ENCODE assay signal across 14 cellular contexts in the genomic region with DNA sequence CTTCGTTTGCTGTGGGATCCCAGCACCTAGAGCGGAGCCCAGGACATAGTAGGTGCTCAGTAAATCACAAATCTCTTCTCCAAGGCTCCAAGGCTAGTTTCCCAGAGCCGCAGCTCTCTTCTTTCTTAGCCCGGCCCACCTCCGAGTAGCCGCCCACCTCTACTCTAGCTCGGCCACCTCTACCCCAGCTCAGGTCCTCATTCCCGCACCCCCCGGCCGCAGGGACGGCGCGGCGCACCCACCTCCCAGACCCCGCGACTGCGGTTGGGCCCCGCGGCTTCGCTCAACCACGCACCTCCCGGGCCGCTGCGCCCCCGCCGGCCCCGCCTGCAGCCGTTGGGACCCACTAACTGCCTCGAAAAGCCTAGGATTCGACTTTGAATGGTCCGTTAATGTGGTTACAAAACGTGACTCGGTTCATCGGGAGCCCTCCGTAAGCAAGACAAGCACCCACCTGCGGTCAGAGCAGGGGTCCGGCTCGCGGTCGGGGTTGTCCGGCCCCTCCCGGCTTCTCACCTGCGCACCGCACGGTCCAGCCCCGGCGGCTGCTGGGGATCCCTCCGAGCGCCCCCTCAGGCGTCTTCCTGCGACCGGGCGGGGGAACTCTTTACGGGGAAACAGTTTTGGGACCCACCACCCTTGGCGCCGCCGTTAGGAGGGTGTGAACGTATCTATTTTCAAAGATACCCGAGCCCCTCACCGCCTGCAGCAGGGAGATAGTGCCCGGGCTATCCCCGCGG. TPM values are rescaled to one million over a fixed set of nuclear protein-coding genes. Genes with fewer than 3 reads are reported as not detected.
A peak's percentile ranks its signal among the peaks of the same experiment; 100 is the strongest.
DNase-seq lines count a peak whose midpoint lies in the region; ATAC-seq and TF ChIP-seq lines count a peak whose summit lies in the region.
"Had no signal": no experiment of that assay in that cellular context is flagged by ENCODE, and none has a peak within 500 bp of the region (broad histone marks: within the 10 kb centered on the region; RNA-seq: fewer than 3 reads in every experiment).

A gene (minus strand): TSS at position 351 of the 740 bp plus-strand sequence. CDS start 3,035 bp downstream, outside the sequence.

- no peak within 1 kb of the TSS for H2AK5ac ChIP-seq in H9 (ENCODE audit: insufficient read length, low read length)

- no peak within 1 kb of the TSS for H3K23ac ChIP-seq in H9 (ENCODE audit: insufficient read length, low read depth, low read length)

- H3K36me3 Mint-ChIP-seq in H9 (ENCODE audit: insufficient read depth in 1 of 3, low read depth in 3 of 3) (no peaks in the 10 kb centered on the region; a peak in 1 of 7 replicates), endodermal cell (ENCODE audit: low read depth) (no peaks in the 10 kb centered on the region)
- H3K36me3 Mint-ChIP-seq: activated CD8-positive, alpha-beta memory T cell treated with anti-CD3 and anti-CD28 coated beads, Interleukin-2, amount 10 ng/mL, durations not matched to agents 7 days and 5 days; memory B cell had no signal

- no peaks in the 10 kb centered on the region; the same call in 1 of the 2 replicates for H3K9me3 ChIP-seq in AG04450 (ENCODE audit: control insufficient read depth, insufficient read depth, low read length)
- no peaks in the 10 kb centered on the region for H3K9me3 ChIP-seq in H9 (ENCODE audit: control insufficient read depth, low read depth, low read length)
- H3K9me3 ChIP-seq in endodermal cell (ENCODE audit: control insufficient read depth, low read length), result no peaks in the 10 kb centered on the region
- no peaks in the 10 kb centered on the region for H3K9me3 ChIP-seq in muscle layer of duodenum (ENCODE audit: control insufficient read depth in 1 of 2, low read length in 2 of 2)

- H3K23me2 ChIP-seq in H9 (ENCODE audit: insufficient read length, low read depth, low read length, poor library complexity, severe bottlenecking), result no peaks in the 10 kb centered on the region

- H3K4me1 ChIP-seq in H9 (ENCODE audit: insufficient read depth, low read length) (no peaks in the 10 kb centered on the region), endodermal cell (ENCODE audit: control insufficient read depth, insufficient read depth, low read length) (peaks cover 5% of the 10 kb centered on the region), muscle layer of duodenum (ENCODE audit: control insufficient read depth in 1 of 2, insufficient read depth in 2 of 2, low read length in 2 of 2) (peaks cover 0 to 8% of the 10 kb centered on the region in 2 donors)

- peak within 1 kb of the TSS; percentile 35 for H3K4me3 ChIP-seq in AG04450 (ENCODE audit: low read depth, low read length)
- no peak within 1 kb of the TSS for H3K4me3 ChIP-seq in endodermal cell (ENCODE audit: low read length)
- peak within 1 kb of the TSS; percentile 16 to 54 for H3K4me3 ChIP-seq in muscle layer of duodenum (ENCODE audit: low read depth in 1 of 2, low read length in 2 of 2)

- H3K79me1 ChIP-seq in H9 (ENCODE audit: insufficient read depth, low read depth, low read length, poor library complexity, severe bottlenecking), result no peaks in the 10 kb centered on the region

- H3K27ac Mint-ChIP-seq in H9, result peak within 1 kb of the TSS in 2 of 3 experiments; percentile 14 to 61; a peak in 5 of 7 replicates
- H3K27ac Mint-ChIP-seq in endodermal cell, result peak within 1 kb of the TSS; percentile 36
- H3K27ac Mint-ChIP-seq: activated CD8-positive, alpha-beta memory T cell treated with anti-CD3 and anti-CD28 coated beads, Interleukin-2, amount 10 ng/mL, durations not matched to agents 7 days and 5 days; memory B cell had no signal

- intact Hi-C loops in left colon (cut with DNase I, micrococcal nuclease), result no loop called here

- no peak within 1 kb of the TSS for H3K18ac ChIP-seq in H9 (ENCODE audit: insufficient read length, low read depth, low read length)

- POLR2A ChIA-PET in AG04450 (lab: Yijun Ruan, JAX), result no interaction called here

- TF ChIP-seq CTCF in AG04450 (IDR thresholded peaks at IDR 0.05; ENCODE audit: low read depth, low read length), result no peak
- TF ChIP-seq CTCF in H9 (conservative IDR thresholded peaks at IDR 0.05), result no peak
- TF ChIP-seq CTCF in endodermal cell (conservative IDR thresholded peaks at IDR 0.05), result no peak

- no peak within 1 kb of the TSS for H2BK20ac ChIP-seq in H9 (ENCODE audit: low read depth, low read length, poor library complexity, severe bottlenecking)

- H4K91ac ChIP-seq in H9 (ENCODE audit: insufficient read length, low read depth, low read length), result no peak within 1 kb of the TSS

- H3K27ac ChIP-seq in AG04450 (ENCODE audit: low read depth, low read length), result no peak within 1 kb of the TSS
- H3K27ac ChIP-seq in H9 (ENCODE audit: insufficient read length, low read depth, low read length), result no peak within 1 kb of the TSS
- no peak within 1 kb of the TSS for H3K27ac ChIP-seq in endodermal cell (ENCODE audit: low read depth, low read length)
- no peak within 1 kb of the TSS for H3K27ac ChIP-seq in muscle layer of duodenum (ENCODE audit: low read length)

- H3K9me3 Mint-ChIP-seq in H9 (peaks cover 0 to 3% of the 10 kb centered on the region in 2 experiments; a peak in 1 of 5 replicates), endodermal cell (no peaks in the 10 kb centered on the region)
- H3K9me3 Mint-ChIP-seq: memory B cell had no signal

- no peak within 1 kb of the TSS for H2BK12ac ChIP-seq in H9 (ENCODE audit: insufficient read length, low read depth, low read length)

- H3K4ac ChIP-seq in H9 (ENCODE audit: low read depth, low read length), result no peak within 1 kb of the TSS

- peaks cover 9 to 10% of the 10 kb centered on the region in 2 experiments; a peak in 3 of 4 replicates for H3K4me1 Mint-ChIP-seq in H9
- peaks cover 32% of the 10 kb centered on the region for H3K4me1 Mint-ChIP-seq in endodermal cell
- H3K4me1 Mint-ChIP-seq: memory B cell had no signal

- H3K27me3 ChIP-seq in AG04450 (ENCODE audit: control insufficient read depth, insufficient read depth, low read length) (peaks cover 7% of the 10 kb centered on the region), H9 (ENCODE audit: insufficient read depth, low read length) (no peaks in the 10 kb centered on the region), endodermal cell (ENCODE audit: control insufficient read depth, insufficient read depth, low read length, poor library complexity, severe bottlenecking) (no peaks in the 10 kb centered on the region), muscle layer of duodenum (ENCODE audit: low read depth, low read length) (peaks cover 5% of the 10 kb centered on the region)

- H2BK15ac ChIP-seq in H9 (ENCODE audit: low read depth, low read length), result no peak within 1 kb of the TSS

- CTCF ChIA-PET in AG04450 (lab: Charles Lee), result no interaction called here

- no peak within 1 kb of the TSS for H2BK5ac ChIP-seq in H9 (ENCODE audit: insufficient read length, low read length)

- H3K9ac ChIP-seq in H9 (ENCODE audit: extremely low read depth, insufficient read length, low read length), result no peak within 1 kb of the TSS
- H3K9ac ChIP-seq in endodermal cell (ENCODE audit: extremely low read depth, low read length, poor library complexity, severe bottlenecking), result no peak within 1 kb of the TSS

- no peak for DNase-seq in AG04450 (ENCODE audit: low read depth, low spot score)
- peak; percentile 51 for DNase-seq in H9
- peak; percentile 53 for DNase-seq in endodermal cell
- DNase-seq in left colon, result no peak
- DNase-seq in 8988T, result no peak
- DNase-seq in activated gamma-delta T cell (lab: John Stamatoyannopoulos, UW), result no peak
- DNase-seq: activated CD8-positive, alpha-beta memory T cell treated with anti-CD3 and anti-CD28 coated beads, Interleukin-2, amount 10 ng/mL, durations not matched to agents 7 days and 5 days; C1 segment of cervical spinal cord; GDM1; MV-4-11; NCI-H2171 treated with DMSO at 0.1 percent for 48 hours had no signal

- no peaks in the 10 kb centered on the region for H3K27me3 Mint-ChIP-seq in H9 (ENCODE audit: low read depth)
- H3K27me3 Mint-ChIP-seq in endodermal cell (ENCODE audit: insufficient read depth), result peaks cover 7% of the 10 kb centered on the region

- no peak within 1 kb of the TSS for H3T11ph ChIP-seq in H9 (ENCODE audit: low read length)

- H3K4me3 Mint-ChIP-seq in H9 (no peak within 1 kb of the TSS), endodermal cell (peak within 1 kb of the TSS; percentile 35)
- H3K4me3 Mint-ChIP-seq: activated CD8-positive, alpha-beta memory T cell treated with anti-CD3 and anti-CD28 coated beads, Interleukin-2, amount 10 ng/mL, durations not matched to agents 7 days and 5 days; memory B cell had no signal

- H3K56ac ChIP-seq in H9 (ENCODE audit: insufficient read length, low read depth, low read length), result no peak within 1 kb of the TSS

- no peaks in the 10 kb centered on the region for H3K36me3 ChIP-seq in endodermal cell (ENCODE audit: control insufficient read depth, insufficient read depth, low read length)
- H3K36me3 ChIP-seq in muscle layer of duodenum (ENCODE audit: control insufficient read depth in 1 of 2, insufficient read depth in 2 of 2, low read length in 2 of 2), result no peaks in the 10 kb centered on the region

- no peak within 1 kb of the TSS for H3K14ac ChIP-seq in H9 (ENCODE audit: insufficient read depth, low read length)

- no peak within 1 kb of the TSS for H2BK120ac ChIP-seq in H9 (ENCODE audit: low read depth, low read length, poor library complexity, severe bottlenecking)

- no CpG with 5 or more reads among the region's 63 CpGs for WGBS in H9 (ENCODE audit: extremely low coverage, insufficient read length, low lambda C conversion rate)
- WGBS in endodermal cell (ENCODE audit: insufficient coverage in 1 of 2, insufficient read length in 1 of 2), 2 experiments, result 96% methylated on average over 38 to 63 of the region's 63 CpGs

- H3K4me2 ChIP-seq in H9 (ENCODE audit: insufficient read depth, insufficient read length, low read length), result no peak within 1 kb of the TSS

- H3K79me2 ChIP-seq in H9 (ENCODE audit: insufficient read depth, low read length), result no peaks in the 10 kb centered on the region

- no peak within 1 kb of the TSS for H4K5ac ChIP-seq in H9 (ENCODE audit: insufficient read length, low read depth, low read length)

- no peak for ATAC-seq in esophagus mucosa
- ATAC-seq in left colon, result no peak
- ATAC-seq: activated CD8-positive, alpha-beta memory T cell treated with anti-CD3 and anti-CD28 coated beads, Interleukin-2, amount 10 ng/mL, durations not matched to agents 7 days and 5 days had no signal

- H4K8ac ChIP-seq in H9 (replicated peaks; ENCODE audit: insufficient read length, low read depth, low read length), result no peak within 1 kb of the TSS

- no peak within 1 kb of the TSS for H2AFZ ChIP-seq in H9 (ENCODE audit: low read length)

- no peaks in the 10 kb centered on the region for H4K20me1 ChIP-seq in H9 (ENCODE audit: control insufficient read depth, insufficient read depth, insufficient read length)

RNA-seq across cellular contexts. Expression of the gene that starts here (rescaled TPM):
- polyA plus RNA-seq in AG04450 (2011; rRNA removed), result 0.12 and 0.17 TPM in 2 replicates
- polyA minus RNA-seq in AG04450 (2011; rRNA and poly(A)+ RNA removed), result 0.23 and 0.26 TPM in 2 replicates
- 19.1 and 19.3 TPM in 2 replicates for total RNA-seq in H9 (2021)
- 10 to 100 TPM; 35.9 to 70.9 TPM for total RNA-seq in endodermal cell
- polyA plus RNA-seq in endodermal cell (2013, experiment 1 of 2), result 0.50 TPM
- polyA plus RNA-seq in endodermal cell (2013, experiment 2 of 2), result 0.54 TPM
- not detected for total RNA-seq in esophagus mucosa
- total RNA-seq in left colon, result under 1 TPM; 0.36 to 0.37 TPM

Comparison
In these comparisons a context has a peak if more than half of its experiments do, and no peak if none do; other contexts are left out.
1. RNA of the gene that starts here (total RNA-seq): 35.9 to 70.9 TPM in endodermal cell and 19.1 to 19.3 TPM in H9; 0.36 to 0.37 TPM in left colon and not detected in esophagus mucosa (single experiment); every median in the first group is over 10 times any median in the second.
2. DNase-seq: peak in H9 (single experiment) and endodermal cell (single experiment); none in AG04450 (single experiment), left colon (0 of 2), 8988T (single experiment) and activated gamma-delta T cell (single experiment).